28 cellular contexts compared by ENCODE assay signal in the genomic region with DNA sequence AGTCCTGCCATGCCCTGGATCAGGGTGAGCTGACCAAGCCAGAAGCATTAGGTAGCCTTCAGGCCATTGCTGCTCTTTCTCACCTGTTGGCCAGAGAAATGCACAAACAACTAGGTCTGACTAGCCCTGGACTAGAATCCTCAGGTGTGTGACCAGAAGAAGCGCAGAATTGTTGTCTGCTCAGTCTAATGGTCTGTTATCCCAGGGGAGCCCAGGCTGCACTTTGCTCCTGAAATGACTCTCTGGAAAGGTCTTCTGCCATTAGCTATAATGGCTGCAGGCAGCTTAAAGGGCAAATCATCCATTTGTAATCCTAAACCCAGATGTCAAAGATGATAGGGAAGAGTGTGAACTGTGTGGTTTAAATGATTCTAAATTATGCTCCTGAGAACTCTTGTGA.
"Had no signal": no experiment of that assay in that cellular context is flagged by ENCODE, and none has a peak within 500 bp of the region (broad histone marks: within the 10 kb centered on the region; RNA-seq: fewer than 3 reads in every experiment).

No MANE protein-coding gene starts in this region.

- H3K4me1 ChIP-seq: colonic mucosa had no signal

- H3K27me3 ChIP-seq: cardiac muscle cell, colonic mucosa, dorsolateral prefrontal cortex, neutrophil, sigmoid colon, upper lobe of left lung had no signal

- H3K4me3 Mint-ChIP-seq: activated naive CD8-positive, alpha-beta T cell; natural killer cell; stimulated activated memory B cell treated with anti-CD40 and anti-IgM and Interleukin-4, amounts not matched to agents 10 μg/mL and 1 μg/mL and 100 μg/mL, for 72 hours; stimulated activated naive CD8-positive, alpha-beta T cell treated with anti-CD3 and anti-CD28 coated beads, Interleukin-15, amount 100 ng/mL, for 72 hours; T-helper 17 cell; WTC11 had no signal

- H3K9me3 Mint-ChIP-seq: natural killer cell; stimulated activated memory B cell treated with anti-CD40 and anti-IgM and Interleukin-4, amounts not matched to agents 10 μg/mL and 1 μg/mL and 100 μg/mL, for 72 hours; stimulated activated naive CD8-positive, alpha-beta T cell treated with anti-CD3 and anti-CD28 coated beads, Interleukin-15, amount 100 ng/mL, for 72 hours; WTC11 had no signal

- DNase-seq: activated CD4-positive, alpha-beta T cell treated with anti-CD3 and anti-CD28 coated beads, Interleukin-2, amount 50 U/mL, for 1 hour; activated effector memory CD4-positive, alpha-beta T cell treated with Interleukin-2 at 50 U/mL for 16 hours; activated naive CD4-positive, alpha-beta T cell treated with Interleukin-2 at 50 U/mL for 16 hours; anterior cingulate cortex; cerebellar nuclear complex; colonic mucosa; dorsolateral prefrontal cortex; effector memory CD4-positive, alpha-beta T cell; hippocampal formation; kidney; left colon; midbrain; natural killer cell; sigmoid colon; small intestine; stimulated activated CD4-positive, alpha-beta T cell treated with anti-CD3 and anti-CD28 coated beads, Interleukin-1b, Interleukin-23, amount 100 ng/mL, for 48 hours; stimulated activated CD4-positive, alpha-beta T cell treated with anti-CD3 and anti-CD28 coated beads, Interleukin-4, amount 100 ng/mL, for 4 hours; stimulated activated CD8-positive, alpha-beta memory T cell treated with anti-CD3 and anti-CD28 coated beads, Interleukin-4, amount 100 ng/mL, for 48 hours; stimulated activated naive CD8-positive, alpha-beta T cell treated with anti-CD3 and anti-CD28 coated beads, Interleukin-15, amount 100 ng/mL, for 72 hours; substantia nigra; T-helper 17 cell; upper lobe of left lung had no signal

- H3K36me3 ChIP-seq: cardiac muscle cell, colonic mucosa, neutrophil, prostate gland, sigmoid colon, upper lobe of left lung had no signal

- H3K27ac ChIP-seq: cardiac muscle cell, colonic mucosa, dorsolateral prefrontal cortex, neutrophil, prostate gland, sigmoid colon, upper lobe of left lung had no signal

- H3K9me3 ChIP-seq: colonic mucosa, neutrophil, prostate gland, sigmoid colon, upper lobe of left lung had no signal

- H3K27me3 Mint-ChIP-seq: activated naive CD8-positive, alpha-beta T cell; stimulated activated memory B cell treated with anti-CD40 and anti-IgM and Interleukin-4, amounts not matched to agents 10 μg/mL and 1 μg/mL and 100 μg/mL, for 72 hours; stimulated activated naive CD8-positive, alpha-beta T cell treated with anti-CD3 and anti-CD28 coated beads, Interleukin-15, amount 100 ng/mL, for 72 hours; T-helper 17 cell had no signal

- H3K4me3 ChIP-seq: cardiac muscle cell, colonic mucosa, dorsolateral prefrontal cortex, prostate gland, sigmoid colon, upper lobe of left lung had no signal

- H3K27ac Mint-ChIP-seq: activated naive CD8-positive, alpha-beta T cell; natural killer cell; stimulated activated naive CD8-positive, alpha-beta T cell treated with anti-CD3 and anti-CD28 coated beads, Interleukin-15, amount 100 ng/mL, for 72 hours; T-helper 17 cell; WTC11 had no signal

- H3K36me3 Mint-ChIP-seq: activated naive CD8-positive, alpha-beta T cell; natural killer cell; stimulated activated memory B cell treated with anti-CD40 and anti-IgM and Interleukin-4, amounts not matched to agents 10 μg/mL and 1 μg/mL and 100 μg/mL, for 72 hours; WTC11 had no signal

- ATAC-seq: left colon; natural killer cell; stimulated activated memory B cell treated with anti-CD40 and anti-IgM and Interleukin-4, amounts not matched to agents 10 μg/mL and 1 μg/mL and 100 μg/mL, for 72 hours; stimulated activated naive CD8-positive, alpha-beta T cell treated with anti-CD3 and anti-CD28 coated beads, Interleukin-15, amount 100 ng/mL, for 72 hours; T-helper 17 cell; WTC11 had no signal
